Comparison of ENCODE assay signal across 13 cellular contexts in genomic region chr1:119046429-119047039, GRCh38. TPM values are rescaled to one million over a fixed set of nuclear protein-coding genes. Genes with fewer than 3 reads are reported as not detected.
DNase-seq lines count a peak whose midpoint lies in the region; ATAC-seq and TF ChIP-seq lines count a peak whose summit lies in the region.
"Had no signal": no experiment of that assay in that cellular context is flagged by ENCODE, and none has a peak within 500 bp of the region (broad histone marks: within the 10 kb centered on the region; RNA-seq: fewer than 3 reads in every experiment).

No MANE protein-coding gene starts in this region.

- no peaks in the 10 kb centered on the region for H4K20me1 ChIP-seq in BLaER1

- 52 to 63% methylated on average over 9 of the region's 9 CpGs for WGBS in heart right ventricle, 2 donors
- 53 to 57% methylated on average over 9 of the region's 9 CpGs for WGBS in tibial nerve, 2 donors

- intact Hi-C loops in heart right ventricle (cut with DNase I), result loop anchor here in 1 of 10 donors (5.0 kb wide), 1 partner anchor 91 kb away; no protein-coding TSS in a partner anchor
- intact Hi-C loops in sciatic nerve (cut with DNase I), result no loop called here

- peak; percentile 47 for DNase-seq in astrocyte of the cerebellum (ENCODE audit: low read depth)
- no peak for DNase-seq in heart right ventricle
- no peak for DNase-seq in sciatic nerve (ENCODE audit: low spot score)
- DNase-seq in tibial nerve (ENCODE audit: low spot score in 2 of 2), result no peak
- DNase-seq in CD8-positive, alpha-beta memory T cell, result no peak
- no peak for DNase-seq in DMS53 treated with DMSO at 0.1 percent for 48 hours (lab: John Stamatoyannopoulos, UW; ENCODE audit: unreplicated experiment)
- DNase-seq in activated T-cell treated with anti-CD3 and anti-CD28 coated beads for 4 hours, result no peak
- DNase-seq: NCI-H524, SHP77 treated with DMSO at 0.1 percent for 48 hours, upper lobe of left lung had no signal

- TF ChIP-seq EP300 in tibial nerve (IDR thresholded peaks at IDR 0.05), result no peak

- TF ChIP-seq CTCF in astrocyte of the cerebellum (IDR thresholded peaks at IDR 0.05; ENCODE audit: low read depth, low read length, missing control alignments) (no peak), heart right ventricle (IDR thresholded peaks at IDR 0.05) (no peak), tibial nerve (IDR thresholded peaks at IDR 0.05) (no peak)

- no peaks in the 10 kb centered on the region for H3K4me1 Mint-ChIP-seq in CD8-positive, alpha-beta memory T cell
- H3K4me1 Mint-ChIP-seq: B cell had no signal

- H3K27me3 Mint-ChIP-seq in CD8-positive, alpha-beta memory T cell, result no peaks in the 10 kb centered on the region
- H3K27me3 Mint-ChIP-seq: B cell had no signal

- CTCF ChIA-PET in CD8-positive, alpha-beta memory T cell (lab: Charles Lee), result no interaction called here

- H3K4me2 ChIP-seq in BLaER1, result peak overlapping the region; percentile 68

- no peak overlapping the region for H3K4me3 ChIP-seq in BLaER1
- H3K4me3 ChIP-seq in astrocyte of the cerebellum (ENCODE audit: low read depth, low read length), result no peak overlapping the region
- peak overlapping the region in 3 of 10 donors; percentile 6 to 10 (median 8) for H3K4me3 ChIP-seq in heart right ventricle
- H3K4me3 ChIP-seq in tibial nerve, result no peak overlapping the region
- no peak overlapping the region for H3K4me3 ChIP-seq in CD8-positive, alpha-beta memory T cell (ENCODE audit: low read length)
- H3K4me3 ChIP-seq: prostate gland, upper lobe of left lung had no signal

- peaks cover 33 to 67% (median 44%) of the 10 kb centered on the region in 3 donors for H3K36me3 Mint-ChIP-seq in CD8-positive, alpha-beta memory T cell

- TF ChIP-seq POLR2A in tibial nerve (IDR thresholded peaks at IDR 0.05), result no peak

- no peak overlapping the region for H3K4me3 Mint-ChIP-seq in CD8-positive, alpha-beta memory T cell
- H3K4me3 Mint-ChIP-seq: B cell had no signal

- no peaks in the 10 kb centered on the region for H3K27me3 ChIP-seq in BLaER1
- no peaks in the 10 kb centered on the region for H3K27me3 ChIP-seq in heart right ventricle
- H3K27me3 ChIP-seq in tibial nerve, result no peaks in the 10 kb centered on the region
- H3K27me3 ChIP-seq in CD8-positive, alpha-beta memory T cell (ENCODE audit: insufficient read depth, low read length, poor library complexity, severe bottlenecking), result no peaks in the 10 kb centered on the region
- H3K27me3 ChIP-seq: upper lobe of left lung had no signal

- H3K4me1 ChIP-seq in BLaER1 (peaks cover 23% of the 10 kb centered on the region), heart right ventricle (peaks cover 0 to 26% (median 5%) of the 10 kb centered on the region in 9 donors), tibial nerve (peaks cover 0 to 22% (median 6%) of the 10 kb centered on the region in 4 donors)
- no peaks in the 10 kb centered on the region for H3K4me1 ChIP-seq in CD8-positive, alpha-beta memory T cell (ENCODE audit: insufficient read depth, low read length)
- H3K4me1 ChIP-seq: prostate gland, upper lobe of left lung had no signal

- POLR2A ChIA-PET in CD8-positive, alpha-beta memory T cell (lab: Charles Lee), result no interaction called here

- H3K27ac Mint-ChIP-seq in CD8-positive, alpha-beta memory T cell, result no peak overlapping the region
- H3K27ac Mint-ChIP-seq: B cell had no signal

- no peak overlapping the region for H3K9ac ChIP-seq in BLaER1

- in situ Hi-C loops in astrocyte of the cerebellum (cut with HindIII; ENCODE audit: low sequenced_read_pairs), result no loop called here

- H3K27ac ChIP-seq in BLaER1 (peak overlapping the region; percentile 40; the same call in 1 of the 2 replicates), heart right ventricle (peak overlapping the region; percentile 0 to 73 (median 38)), tibial nerve (peak overlapping the region in 2 of 4 donors; percentile 6 to 56)
- no peak overlapping the region for H3K27ac ChIP-seq in CD8-positive, alpha-beta memory T cell (ENCODE audit: low read depth, low read length)
- H3K27ac ChIP-seq: upper lobe of left lung had no signal

- peak in 6 of 8 donors; percentile 20 to 63 (median 28) for ATAC-seq in heart right ventricle
- ATAC-seq in sciatic nerve, result peak; percentile 36

- H3K9me3 Mint-ChIP-seq in CD8-positive, alpha-beta memory T cell, result peaks cover 0 to 8% (median 0%) of the 10 kb centered on the region in 5 donors

- no peaks in the 10 kb centered on the region for H3K9me3 ChIP-seq in BLaER1
- H3K9me3 ChIP-seq in heart right ventricle, result no peaks in the 10 kb centered on the region
- no peaks in the 10 kb centered on the region for H3K9me3 ChIP-seq in tibial nerve
- no peaks in the 10 kb centered on the region for H3K9me3 ChIP-seq in CD8-positive, alpha-beta memory T cell (ENCODE audit: low read length)
- H3K9me3 ChIP-seq: prostate gland, upper lobe of left lung had no signal

- 0 out of 2 replicates have a peak, but pooled peaks cover 6% of the 10 kb centered on the region for H3K36me3 ChIP-seq in BLaER1
- peaks cover 0 to 36% (median 0%) of the 10 kb centered on the region in 9 donors for H3K36me3 ChIP-seq in heart right ventricle
- peaks cover 0 to 18% (median 0%) of the 10 kb centered on the region in 3 donors for H3K36me3 ChIP-seq in tibial nerve
- no peaks in the 10 kb centered on the region for H3K36me3 ChIP-seq in CD8-positive, alpha-beta memory T cell (ENCODE audit: insufficient read depth, low read length)
- H3K36me3 ChIP-seq: prostate gland had no signal

RNA-seq across cellular contexts. Expression of gene TBX15, which starts 58.4 kb away (rescaled TPM):
- total RNA-seq in heart right ventricle, result 1 to 10 TPM in 2 of 10 donors, under 1 TPM in 8; 0.18 to 1.1 (median 0.50) TPM
- under 1 TPM; 0.44 to 0.45 TPM for polyA plus RNA-seq in heart right ventricle
- 12.5 TPM for total RNA-seq in sciatic nerve
- total RNA-seq in tibial nerve, result 10 to 100 TPM; 38.7 to 57.0 (median 48.2) TPM
- not detected for total RNA-seq in CD8-positive, alpha-beta memory T cell
- not detected for polyA plus RNA-seq in CD8-positive, alpha-beta memory T cell
